1 cellular context compared by ENCODE assay signal in genomic region chr3:149752788-149753136, GRCh38.
TF ChIP-seq lines count a peak whose summit lies in the region.

No MANE protein-coding gene starts in this region.

TF ChIP-seq in K562, 482 proteins besides CTCF, POLR2A, EP300 and RAD21 (continued from another document):
- no peak for TF ChIP-seq HINFP (tag; conservative IDR thresholded peaks at IDR 0.05; ENCODE audit: low read depth)
- TF ChIP-seq DMBX1 (CRISPR knock-in tag; IDR thresholded peaks at IDR 0.05; ENCODE audit: borderline replicate concordance): 0 out of 2 replicates have a peak, but pooled peaks have one; percentile 6
- TF ChIP-seq PRMT5 (CRISPR knock-in tag; IDR thresholded peaks at IDR 0.05): no peak
- TF ChIP-seq LCOR (CRISPR knock-in tag; IDR thresholded peaks at IDR 0.05): 0 out of 2 replicates have a peak, but pooled peaks have one; percentile 12
- 0 out of 2 replicates have a peak, but pooled peaks have one; percentile 13 for TF ChIP-seq GATAD2B (IDR thresholded peaks at IDR 0.05; ENCODE audit: borderline replicate concordance)
